Comparison of ENCODE assay signal across 7 cellular contexts in genomic region chr7:44087914-44088838, GRCh38. TPM values are rescaled to one million over a fixed set of nuclear protein-coding genes. Genes with fewer than 3 reads are reported as not detected.
DNase-seq lines count a peak whose midpoint lies in the region; ATAC-seq lines count a peak whose summit lies in the region.
"Had no signal": no experiment of that assay in that cellular context is flagged by ENCODE, and none has a peak within 500 bp of the region (broad histone marks: within the 10 kb centered on the region; RNA-seq: fewer than 3 reads in every experiment).

No MANE protein-coding gene starts in this region.

- DNase-seq in A172 (ENCODE audit: low spot score) (peak; percentile 79), kidney glomerular epithelial cell (lab: John Stamatoyannopoulos, UW) (peak; percentile 36), HT-29 (ENCODE audit: low spot score) (no peak), NCI-H524 treated with DMSO at 0.1 percent for 48 hours (lab: John Stamatoyannopoulos, UW) (no peak)
- DNase-seq: OCI-M1 had no signal

- ATAC-seq in HG02678 (IDR thresholded peaks at IDR 0.05; ENCODE audit: unreplicated experiment), result no peak

- H3K27ac ChIP-seq in angular gyrus (ENCODE audit: low read depth, low read length), result peak overlapping the region; percentile 24

RNA-seq across cellular contexts. Expression of gene POLM, which starts 5.8 kb away (rescaled TPM):
- total RNA-seq in A172 (2014; rRNA removed; shearing (Covaris generic)), result 20.3 and 24.0 TPM in 2 replicates
- total RNA-seq in HT-29 (2014; rRNA removed; shearing (Covaris generic)), result 20.0 and 22.9 TPM in 2 replicates

RNA-seq across cellular contexts. Expression of gene AEBP1, which starts 16.0 kb away (rescaled TPM):
- 0.22 TPM in 1 of 2 replicates, not detected in the other for total RNA-seq in A172 (2014; rRNA removed; shearing (Covaris generic))
- total RNA-seq in HT-29 (2014; rRNA removed; shearing (Covaris generic)), result not detected in 2 replicates

RNA-seq across cellular contexts. Expression of gene PGAM2, which starts 22.8 kb away (rescaled TPM):
- not detected in 2 replicates for total RNA-seq in A172 (2014; rRNA removed; shearing (Covaris generic))
- 0.56 TPM in 1 of 2 replicates, not detected in the other for total RNA-seq in HT-29 (2014; rRNA removed; shearing (Covaris generic))

RNA-seq across cellular contexts. Expression of gene POLD2, which starts 35.2 kb away (rescaled TPM):
- 149 and 160 TPM in 2 replicates for total RNA-seq in A172 (2014; rRNA removed; shearing (Covaris generic))
- total RNA-seq in HT-29 (2014; rRNA removed; shearing (Covaris generic)), result 258 and 277 TPM in 2 replicates

RNA-seq across cellular contexts. Expression of gene DBNL, which starts 43.7 kb away (rescaled TPM):
- 171 and 187 TPM in 2 replicates for total RNA-seq in A172 (2014; rRNA removed; shearing (Covaris generic))
- total RNA-seq in HT-29 (2014; rRNA removed; shearing (Covaris generic)), result 184 and 203 TPM in 2 replicates

Comparison
In these comparisons a context has a peak if more than half of its experiments do, and no peak if none do; other contexts are left out.
1. DNase-seq: peak in A172 (single experiment) and kidney glomerular epithelial cell (single experiment); none in HT-29 (single experiment) and NCI-H524 treated with DMSO at 0.1 percent for 48 hours (single experiment).